11 cellular contexts compared by ENCODE assay signal in genomic region chr22:20520093-20520511, GRCh38. TPM values are rescaled to one million over a fixed set of nuclear protein-coding genes. Genes with fewer than 3 reads are reported as not detected.
A peak's percentile ranks its signal among the peaks of the same experiment; 100 is the strongest.
DNase-seq lines count a peak whose midpoint lies in the region; ATAC-seq, FAIRE-seq and TF ChIP-seq lines count a peak whose summit lies in the region.
"Had no signal": no experiment of that assay in that cellular context is flagged by ENCODE, and none has a peak within 500 bp of the region (broad histone marks: within the 10 kb centered on the region; RNA-seq: fewer than 3 reads in every experiment).

No MANE protein-coding gene starts in this region.

- peak overlapping the region in 7 of 11 experiments; percentile 10 to 35 (median 25); a peak in 5 of 22 replicates for H3K27ac ChIP-seq in BLaER1 treated with 17β-estradiol and CSF1 and Interleukin-3, amounts not matched to agents 10 nM and 100 nM
- H3K27ac ChIP-seq: pancreas had no signal

- peak overlapping the region; percentile 68 to 80 for H3K27ac Mint-ChIP-seq in natural killer cell treated with Interleukin-12 subunit alpha and Interleukin-12 subunit beta and Interleukin-15 and Interleukin-18, amount 100 ng/mL, for 72 hours
- H3K27ac Mint-ChIP-seq: activated B cell treated with CpG ODN at 0.5 μM for 24 hours had no signal

- H3K27me3 ChIP-seq in BLaER1 treated with 17β-estradiol and CSF1 and Interleukin-3, amounts not matched to agents 10 nM and 100 nM = no peaks in the 10 kb centered on the region
- H3K27me3 ChIP-seq: pancreas had no signal

- H3K27me3 Mint-ChIP-seq in natural killer cell treated with Interleukin-12 subunit alpha and Interleukin-12 subunit beta and Interleukin-15 and Interleukin-18, amount 100 ng/mL, for 72 hours = no peaks in the 10 kb centered on the region
- H3K27me3 Mint-ChIP-seq: activated B cell treated with CpG ODN at 0.5 μM for 24 hours; dendritic cell treated with granulocyte-macrophage colony-stimulating factor and Interleukin-4, amounts not matched to agents 40 ng/mL and 50 ng/mL, for 4 days had no signal

- no peaks in the 10 kb centered on the region for H3K9me3 ChIP-seq in BLaER1 treated with 17β-estradiol and CSF1 and Interleukin-3, amounts not matched to agents 10 nM and 100 nM (replicated peaks in 1 of 11)
- H3K9me3 ChIP-seq: pancreas had no signal

- peaks cover 59 to 91% (median 75%) of the 10 kb centered on the region in 11 experiments for H3K36me3 ChIP-seq in BLaER1 treated with 17β-estradiol and CSF1 and Interleukin-3, amounts not matched to agents 10 nM and 100 nM
- H3K36me3 ChIP-seq: pancreas had no signal

- peaks cover 4% of the 10 kb centered on the region for H3K36me3 Mint-ChIP-seq in natural killer cell treated with Interleukin-12 subunit alpha and Interleukin-12 subunit beta and Interleukin-15 and Interleukin-18, amount 100 ng/mL, for 72 hours

- H3K9ac ChIP-seq in BLaER1 treated with 17β-estradiol and CSF1 and Interleukin-3, amounts not matched to agents 10 nM and 100 nM = peak overlapping the region in 5 of 11 experiments; percentile 14 to 52 (median 33); a peak in 3 of 22 replicates

- no peaks in the 10 kb centered on the region for H3K9me3 Mint-ChIP-seq in natural killer cell treated with Interleukin-12 subunit alpha and Interleukin-12 subunit beta and Interleukin-15 and Interleukin-18, amount 100 ng/mL, for 72 hours
- H3K9me3 Mint-ChIP-seq: activated B cell treated with CpG ODN at 0.5 μM for 24 hours; dendritic cell treated with granulocyte-macrophage colony-stimulating factor and Interleukin-4, amounts not matched to agents 40 ng/mL and 50 ng/mL, for 4 days had no signal

- TF ChIP-seq CTCF in astrocyte of the spinal cord (IDR thresholded peaks at IDR 0.05; ENCODE audit: low read depth, low read length) = no peak
- no peak for TF ChIP-seq CTCF in GM13977 (IDR thresholded peaks at IDR 0.05; ENCODE audit: extremely low read depth, insufficient read depth, missing control alignments)

- no peak for FAIRE-seq in frontal cortex (lab: Jason Lieb, UNC)
- FAIRE-seq: pancreas had no signal

- peak overlapping the region; percentile 21 for H3K4me3 Mint-ChIP-seq in natural killer cell treated with Interleukin-12 subunit alpha and Interleukin-12 subunit beta and Interleukin-15 and Interleukin-18, amount 100 ng/mL, for 72 hours
- H3K4me3 Mint-ChIP-seq: activated B cell treated with CpG ODN at 0.5 μM for 24 hours; dendritic cell treated with granulocyte-macrophage colony-stimulating factor and Interleukin-4, amounts not matched to agents 40 ng/mL and 50 ng/mL, for 4 days had no signal

- DNase-seq in LHCN-M2 (ENCODE audit: low read depth) = peak; percentile 66
- peak; percentile 71 for DNase-seq in astrocyte of the spinal cord (ENCODE audit: low read depth, low spot score)
- DNase-seq in natural killer cell treated with Interleukin-12 subunit alpha and Interleukin-12 subunit beta and Interleukin-15 and Interleukin-18, amount 100 ng/mL, for 72 hours (ENCODE audit: low spot score) = no peak
- DNase-seq in frontal cortex (ENCODE audit: low spot score in 2 of 2) = no peak
- no peak for DNase-seq in cerebellar cortex (ENCODE audit: low spot score)
- no peak for DNase-seq in GM13977 (ENCODE audit: low spot score)
- DNase-seq in NCI-H345 (lab: John Stamatoyannopoulos, UW) = no peak
- DNase-seq: activated B cell treated with CpG ODN at 0.5 μM for 24 hours, pancreas had no signal

- H3K4me1 Mint-ChIP-seq in natural killer cell treated with Interleukin-12 subunit alpha and Interleukin-12 subunit beta and Interleukin-15 and Interleukin-18, amount 100 ng/mL, for 72 hours (ENCODE audit: low read depth in 2 of 2) = peaks cover 58 to 59% of the 10 kb centered on the region in 2 donors

- ATAC-seq in natural killer cell treated with Interleukin-12 subunit alpha and Interleukin-12 subunit beta and Interleukin-15 and Interleukin-18, amount 100 ng/mL, for 72 hours = peak in 1 of 2 donors; percentile 65

- peak overlapping the region in 7 of 11 experiments; percentile 3 to 66 (median 45); a peak in 13 of 22 replicates for H3K4me2 ChIP-seq in BLaER1 treated with 17β-estradiol and CSF1 and Interleukin-3, amounts not matched to agents 10 nM and 100 nM

- in situ Hi-C loops in astrocyte of the spinal cord (cut with HindIII; ENCODE audit: low sequenced_read_pairs) = no loop called here
- in situ Hi-C loops in GM13977 (cut with MboI; ENCODE audit: low pct_unique_long_range_greater_than_20kb, low sequenced_read_pairs, unreplicated experiment) = no loop called here

- H4K20me1 ChIP-seq in BLaER1 treated with 17β-estradiol and CSF1 and Interleukin-3, amounts not matched to agents 10 nM and 100 nM = peaks cover 99 to 100% (median 100%) of the 10 kb centered on the region in 11 experiments

- H3K4me1 ChIP-seq in BLaER1 treated with 17β-estradiol and CSF1 and Interleukin-3, amounts not matched to agents 10 nM and 100 nM = peaks cover 50 to 84% (median 66%) of the 10 kb centered on the region in 10 experiments

- no peak overlapping the region for H3K4me3 ChIP-seq in BLaER1 treated with 17β-estradiol and CSF1 and Interleukin-3, amounts not matched to agents 10 nM and 100 nM
- no peak overlapping the region for H3K4me3 ChIP-seq in astrocyte of the spinal cord (ENCODE audit: low read depth, low read length)
- H3K4me3 ChIP-seq: pancreas had no signal

RNA-seq across cellular contexts. Expression of gene MED15, which starts 12.7 kb away (rescaled TPM):
- 32.4 and 42.1 TPM in 2 replicates for total RNA-seq in LHCN-M2 (2014; rRNA removed)
- 78.8 TPM for polyA plus RNA-seq in LHCN-M2 (2012)
- 100 to 1,000 TPM; 171 to 178 TPM for total RNA-seq in natural killer cell treated with Interleukin-12 subunit alpha and Interleukin-12 subunit beta and Interleukin-15 and Interleukin-18, amount 100 ng/mL, for 72 hours
- 13.0 TPM for total RNA-seq in frontal cortex

RNA-seq across cellular contexts. Expression of gene KLHL22, which starts 24.5 kb away (rescaled TPM):
- total RNA-seq in LHCN-M2 (2014; rRNA removed) = 29.4 and 31.6 TPM in 2 replicates
- 18.9 TPM for polyA plus RNA-seq in LHCN-M2 (2012)
- total RNA-seq in natural killer cell treated with Interleukin-12 subunit alpha and Interleukin-12 subunit beta and Interleukin-15 and Interleukin-18, amount 100 ng/mL, for 72 hours = 10 to 100 TPM; 15.9 to 21.0 TPM
- total RNA-seq in frontal cortex = 46.9 TPM

Comparison
In these comparisons a context has a peak if more than half of its experiments do, and no peak if none do; other contexts are left out.
1. DNase-seq: peak in LHCN-M2 (single experiment) and astrocyte of the spinal cord (single experiment); none in natural killer cell treated with Interleukin-12 subunit alpha and Interleukin-12 subunit beta and Interleukin-15 and Interleukin-18, amount 100 ng/mL, for 72 hours (single experiment), frontal cortex (0 of 2), cerebellar cortex (single experiment), GM13977 (single experiment) and NCI-H345 (single experiment).